In the genomic region with DNA sequence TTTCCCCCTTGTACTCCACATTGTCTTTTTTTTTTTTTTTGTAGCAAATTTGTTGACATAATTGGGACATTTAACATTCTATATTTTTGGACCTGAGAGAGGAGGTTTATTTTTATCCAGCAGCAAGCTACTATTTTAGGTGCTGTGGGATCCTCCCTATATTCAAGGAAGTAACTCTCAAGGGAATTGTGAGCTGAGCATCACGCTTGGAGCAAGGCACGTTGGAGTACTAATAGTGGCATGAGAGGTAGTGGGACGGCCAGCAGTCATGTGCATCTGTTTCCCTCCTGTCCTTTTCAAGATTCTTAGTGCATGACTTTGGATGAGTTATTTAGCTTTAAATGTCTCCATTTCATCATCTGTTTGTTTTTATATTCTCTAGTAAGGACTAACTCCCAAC, we compare ENCODE assay signal across 26 cellular contexts.
"Had no signal": no experiment of that assay in that cellular context is flagged by ENCODE, and none has a peak within 500 bp of the region (broad histone marks: within the 10 kb centered on the region; RNA-seq: fewer than 3 reads in every experiment).

No MANE protein-coding gene starts in this region.

- H3K36me3 ChIP-seq: colonic mucosa had no signal

- H3K9me3 ChIP-seq: body of pancreas, colonic mucosa had no signal

- H3K27me3 ChIP-seq: body of pancreas, colonic mucosa, esophagus squamous epithelium had no signal

- H3K4me1 ChIP-seq: body of pancreas, colonic mucosa, esophagus squamous epithelium had no signal

- ATAC-seq: activated T-cell treated with anti-CD3 and anti-CD28 coated beads, Interleukin-2, amount 50 U/mL, for 72 hours; body of pancreas; SK-N-SH treated with all-trans-retinoic acid at 6 μM for 48 hours; WTC11 had no signal

- H3K4me3 ChIP-seq: body of pancreas, colonic mucosa, esophagus squamous epithelium had no signal

- H3K27ac ChIP-seq: body of pancreas, colonic mucosa, epithelial cell of prostate, esophagus squamous epithelium had no signal

- DNase-seq: activated CD4-positive, alpha-beta memory T cell treated with anti-CD3 and anti-CD28 coated beads, Interleukin-2, amount 10 ng/mL, durations not matched to agents 7 days and 5 days; activated CD4-positive, alpha-beta T cell treated with anti-CD3 and anti-CD28 coated beads for 1 hour; activated CD4-positive, alpha-beta T cell treated with anti-CD3 and anti-CD28 coated beads for 4 hours; activated CD4-positive, alpha-beta T cell treated with anti-CD3 and anti-CD28 coated beads, Interleukin-2, amount 10 ng/mL, durations not matched to agents 7 days and 5 days; activated CD4-positive, alpha-beta T cell treated with anti-CD3 and anti-CD28 coated beads, Interleukin-2, amount 50 U/mL, for 4 hours; activated CD8-positive, alpha-beta memory T cell treated with anti-CD3 and anti-CD28 coated beads, Interleukin-2, amount 50 U/mL, for 48 hours; activated effector memory CD4-positive, alpha-beta T cell treated with Interleukin-2 at 50 U/mL for 16 hours; activated gamma-delta T cell treated with Interleukin-2 at 50 U/mL for 16 hours; activated naive CD4-positive, alpha-beta T cell treated with anti-CD3 and anti-CD28 coated beads, Interleukin-2, amount 50 U/mL, for 16 hours; activated naive CD4-positive, alpha-beta T cell treated with Interleukin-2 at 50 U/mL for 16 hours; activated T-cell treated with anti-CD3 and anti-CD28 coated beads for 4 hours; activated T-cell treated with anti-CD3 and anti-CD28 coated beads, Interleukin-2, amount 50 U/mL, for 24 hours; activated T-cell treated with anti-CD3 and anti-CD28 coated beads, Interleukin-2, amount 50 U/mL, for 72 hours; amniotic stem cell; anterior cingulate cortex; body of pancreas; central memory CD4-positive, alpha-beta T cell; cerebellar nuclear complex; colonic mucosa; effector CD8-positive, alpha-beta T cell; esophagus squamous epithelium; foreskin melanocyte; T-helper 2 cell had no signal
